ENCODE assay signal across 1 cellular context in the genomic region with DNA sequence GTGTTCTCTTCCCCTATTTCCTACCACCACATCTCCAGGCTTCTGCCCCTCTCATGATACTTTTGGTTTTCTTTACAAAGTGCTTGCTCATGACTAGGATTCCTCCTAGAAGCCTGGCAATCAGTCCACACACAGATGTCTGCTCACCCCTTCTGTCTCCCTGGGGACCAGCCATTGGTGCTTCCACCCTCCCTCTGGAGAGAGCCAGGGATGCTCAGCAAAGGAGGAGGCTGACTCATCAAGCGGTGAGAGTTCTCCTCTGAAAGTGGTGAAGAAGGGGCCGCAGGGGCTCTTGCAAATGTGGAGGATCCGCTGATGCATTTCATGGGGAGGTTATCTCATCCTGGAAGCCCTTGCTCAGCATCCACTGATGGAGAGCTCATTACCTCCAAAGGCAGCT.
TF ChIP-seq lines count a peak whose summit lies in the region.

No MANE protein-coding gene starts in this region.

TF ChIP-seq in H1, 55 proteins besides CTCF, POLR2A, EP300 and RAD21:
- TF ChIP-seq RFX5 (IDR thresholded peaks at IDR 0.05; ENCODE audit: borderline replicate concordance, low read depth, low read length) (no peak), KDM1A (IDR thresholded peaks at IDR 0.05; ENCODE audit: borderline replicate concordance, low read length) (no peak), NANOG (IDR thresholded peaks at IDR 0.05; ENCODE audit: insufficient read depth, low read depth, low read length, poor library complexity, severe bottlenecking) (no peak), SP4 (IDR thresholded peaks at IDR 0.05; ENCODE audit: low read length) (no peak)
